16 cellular contexts compared by ENCODE assay signal in the genomic region with DNA sequence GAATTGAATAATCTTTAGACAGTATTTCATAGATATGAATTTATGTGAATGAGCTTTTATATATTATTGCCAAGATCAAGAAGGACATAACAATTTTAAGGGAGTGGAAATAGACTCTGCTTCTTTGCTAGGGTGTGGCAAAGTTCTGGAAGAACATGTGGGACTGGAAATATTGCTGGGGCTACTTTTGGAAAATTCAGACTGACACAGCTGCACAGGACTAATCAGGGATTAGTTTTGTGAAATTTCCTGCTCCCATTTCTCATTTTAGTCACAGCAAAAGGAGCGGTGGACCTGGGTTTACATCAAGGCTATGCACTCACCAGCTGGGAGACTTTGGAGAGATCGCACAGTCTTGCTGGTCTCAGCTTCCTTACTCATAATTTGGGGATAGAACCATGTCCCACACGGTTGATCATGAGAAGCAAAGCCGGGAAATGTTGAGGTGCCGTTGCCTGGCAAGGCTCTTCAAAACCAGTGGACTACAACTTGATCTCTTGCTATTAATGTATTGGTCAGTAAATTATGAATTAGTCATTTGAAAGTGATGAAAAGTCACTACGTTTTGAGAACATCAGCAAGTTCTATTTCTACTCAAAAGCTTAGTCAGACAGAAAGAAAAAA. TPM values are rescaled to one million over a fixed set of nuclear protein-coding genes. Genes with fewer than 3 reads are reported as not detected.
A peak's percentile ranks its signal among the peaks of the same experiment; 100 is the strongest.
DNase-seq lines count a peak whose midpoint lies in the region; ATAC-seq and TF ChIP-seq lines count a peak whose summit lies in the region.
"Had no signal": no experiment of that assay in that cellular context is flagged by ENCODE, and none has a peak within 500 bp of the region (broad histone marks: within the 10 kb centered on the region; RNA-seq: fewer than 3 reads in every experiment).

No MANE protein-coding gene starts in this region.

- no peaks in the 10 kb centered on the region for H3K9me2 ChIP-seq in hepatocyte (replicated peaks; ENCODE audit: insufficient read depth)

- peak overlapping the region; percentile 25 to 87 for H3K27ac Mint-ChIP-seq in activated naive CD4-positive, alpha-beta T cell treated with anti-CD3 and anti-CD28 coated beads, Interleukin-2, amount 50 U/mL, for 72 hours
- no peak overlapping the region for H3K27ac Mint-ChIP-seq in activated naive CD4-positive, alpha-beta T cell treated with anti-CD3 and anti-CD28 coated beads, Interleukin-2, amount 10 ng/mL, durations not matched to agents 7 days and 5 days
- H3K27ac Mint-ChIP-seq: endodermal cell had no signal

- H3K4me1 ChIP-seq in ascending aorta (peaks cover 13 to 15% of the 10 kb centered on the region in 2 donors), hepatocyte (ENCODE audit: insufficient read depth) (peaks cover 24% of the 10 kb centered on the region)
- H3K4me1 ChIP-seq: SJCRH30 had no signal

- no peak for ATAC-seq in activated naive CD4-positive, alpha-beta T cell treated with anti-CD3 and anti-CD28 coated beads, Interleukin-2, amount 50 U/mL, for 72 hours
- no peak for ATAC-seq in GM19351 (IDR thresholded peaks at IDR 0.05; ENCODE audit: unreplicated experiment)

- H3K9me3 Mint-ChIP-seq in activated naive CD4-positive, alpha-beta T cell treated with anti-CD3 and anti-CD28 coated beads, Interleukin-2, amount 50 U/mL, for 72 hours = peaks cover 9 to 13% of the 10 kb centered on the region in 2 donors
- H3K9me3 Mint-ChIP-seq in activated naive CD4-positive, alpha-beta T cell treated with anti-CD3 and anti-CD28 coated beads, Interleukin-2, amount 10 ng/mL, durations not matched to agents 7 days and 5 days = peaks cover 3% of the 10 kb centered on the region
- H3K9me3 Mint-ChIP-seq: endodermal cell had no signal

- H3K36me3 ChIP-seq in ascending aorta = no peaks in the 10 kb centered on the region
- H3K36me3 ChIP-seq in hepatocyte (replicated peaks; ENCODE audit: insufficient read depth, low read depth) = no peaks in the 10 kb centered on the region
- H3K36me3 ChIP-seq: breast epithelium, prostate gland, SJCRH30 had no signal

- no peaks in the 10 kb centered on the region for H4K20me1 ChIP-seq in hepatocyte (ENCODE audit: insufficient read depth, poor library complexity, severe bottlenecking)

- H3K79me2 ChIP-seq in hepatocyte = no peaks in the 10 kb centered on the region

- no peak overlapping the region for H3K4me3 Mint-ChIP-seq in activated naive CD4-positive, alpha-beta T cell treated with anti-CD3 and anti-CD28 coated beads, Interleukin-2, amount 10 ng/mL, durations not matched to agents 7 days and 5 days
- H3K4me3 Mint-ChIP-seq: endodermal cell had no signal

- no peak overlapping the region for H2AFZ ChIP-seq in hepatocyte

- CTCF ChIA-PET in activated naive CD4-positive, alpha-beta T cell treated with anti-CD3 and anti-CD28 coated beads, Interleukin-2, amount 10 ng/mL, durations not matched to agents 7 days and 5 days (lab: Charles Lee) = interaction anchor here (0.5 kb wide), 1 partner anchor 135 kb away, joined by 3 read pairs; no protein-coding TSS in a partner anchor

- H3K27me3 ChIP-seq in ascending aorta = no peaks in the 10 kb centered on the region
- no peaks in the 10 kb centered on the region for H3K27me3 ChIP-seq in hepatocyte
- H3K27me3 ChIP-seq: breast epithelium, SJCRH30 had no signal

- H3K9me3 ChIP-seq in ascending aorta (no peaks in the 10 kb centered on the region), hepatocyte (ENCODE audit: low read depth) (no peaks in the 10 kb centered on the region)
- H3K9me3 ChIP-seq: breast epithelium, prostate gland, SJCRH30 had no signal

- TF ChIP-seq CTCF in ascending aorta (IDR thresholded peaks at IDR 0.05) = no peak
- TF ChIP-seq CTCF in hepatocyte (IDR thresholded peaks at IDR 0.05; ENCODE audit: poor library complexity) = no peak

- no peak overlapping the region for H3K4me3 ChIP-seq in ascending aorta
- no peak overlapping the region for H3K4me3 ChIP-seq in hepatocyte
- H3K4me3 ChIP-seq: breast epithelium, prostate gland, SJCRH30 had no signal

- peaks cover 54% of the 10 kb centered on the region for H3K4me1 Mint-ChIP-seq in activated naive CD4-positive, alpha-beta T cell treated with anti-CD3 and anti-CD28 coated beads, Interleukin-2, amount 10 ng/mL, durations not matched to agents 7 days and 5 days

- no peak overlapping the region for H3K4me2 ChIP-seq in hepatocyte

- WGBS in hepatocyte (ENCODE audit: low lambda C conversion rate, missing lambda C conversion rate) = 89% methylated on average over 6 of the region's 6 CpGs

- intact Hi-C loops in ascending aorta (cut with DNase I) = no loop called here

- peaks cover 3% of the 10 kb centered on the region for H3K27me3 Mint-ChIP-seq in activated naive CD4-positive, alpha-beta T cell treated with anti-CD3 and anti-CD28 coated beads, Interleukin-2, amount 10 ng/mL, durations not matched to agents 7 days and 5 days

- peaks cover 10 to 47% of the 10 kb centered on the region in 2 donors for H3K36me3 Mint-ChIP-seq in activated naive CD4-positive, alpha-beta T cell treated with anti-CD3 and anti-CD28 coated beads, Interleukin-2, amount 50 U/mL, for 72 hours
- peaks cover 2% of the 10 kb centered on the region for H3K36me3 Mint-ChIP-seq in activated naive CD4-positive, alpha-beta T cell treated with anti-CD3 and anti-CD28 coated beads, Interleukin-2, amount 10 ng/mL, durations not matched to agents 7 days and 5 days

- H3K27ac ChIP-seq in ascending aorta = peak overlapping the region; percentile 11 to 33
- peak overlapping the region; percentile 93 for H3K27ac ChIP-seq in hepatocyte
- H3K27ac ChIP-seq: SJCRH30 had no signal

- DNase-seq in activated naive CD4-positive, alpha-beta T cell treated with anti-CD3 and anti-CD28 coated beads, Interleukin-2, amount 50 U/mL, for 72 hours (ENCODE audit: low spot score in 2 of 2) = no peak
- no peak for DNase-seq in activated naive CD4-positive, alpha-beta T cell treated with anti-CD3 and anti-CD28 coated beads, Interleukin-2, amount 10 ng/mL, durations not matched to agents 7 days and 5 days
- no peak for DNase-seq in ascending aorta (ENCODE audit: low spot score in 2 of 2)
- DNase-seq in hepatocyte (ENCODE audit: low spot score) = no peak
- peak; percentile 81 for DNase-seq in stromal cell of bone marrow (ENCODE audit: low read depth)
- DNase-seq in SK-N-DZ (ENCODE audit: low spot score) = no peak
- no peak for DNase-seq in stimulated activated CD4-positive, alpha-beta T cell treated with anti-CD3 and anti-CD28 coated beads, Interleukin-4, amount 100 ng/mL, for 24 hours
- DNase-seq: activated naive CD4-positive, alpha-beta T cell; endodermal cell; kidney glomerular epithelial cell; NCI-H2171 treated with DMSO at 0.1 percent for 48 hours; SJCRH30 had no signal

RNA-seq across cellular contexts. Expression of a gene that starts 42.4 kb away (rescaled TPM):
- under 1 TPM in 1 of 2 donors, not detected in 1; 0.75 TPM for total RNA-seq in activated naive CD4-positive, alpha-beta T cell treated with anti-CD3 and anti-CD28 coated beads, Interleukin-2, amount 50 U/mL, for 72 hours
- total RNA-seq in ascending aorta (not detected), hepatocyte (not detected in 2 replicates)
- polyA plus RNA-seq in hepatocyte = 1.3 TPM in 1 of 2 replicates, not detected in the other
- not detected in 2 replicates for polyA plus RNA-seq in SK-N-DZ (2014; cell fraction: cytosol; rRNA removed)
- polyA plus RNA-seq in SK-N-DZ (2014; cell fraction: nucleus; rRNA removed) = not detected in 2 replicates
- total RNA-seq: G401, SJCRH30 had no signal
